ENCODE assay signal across 1 cellular context in the genomic region with DNA sequence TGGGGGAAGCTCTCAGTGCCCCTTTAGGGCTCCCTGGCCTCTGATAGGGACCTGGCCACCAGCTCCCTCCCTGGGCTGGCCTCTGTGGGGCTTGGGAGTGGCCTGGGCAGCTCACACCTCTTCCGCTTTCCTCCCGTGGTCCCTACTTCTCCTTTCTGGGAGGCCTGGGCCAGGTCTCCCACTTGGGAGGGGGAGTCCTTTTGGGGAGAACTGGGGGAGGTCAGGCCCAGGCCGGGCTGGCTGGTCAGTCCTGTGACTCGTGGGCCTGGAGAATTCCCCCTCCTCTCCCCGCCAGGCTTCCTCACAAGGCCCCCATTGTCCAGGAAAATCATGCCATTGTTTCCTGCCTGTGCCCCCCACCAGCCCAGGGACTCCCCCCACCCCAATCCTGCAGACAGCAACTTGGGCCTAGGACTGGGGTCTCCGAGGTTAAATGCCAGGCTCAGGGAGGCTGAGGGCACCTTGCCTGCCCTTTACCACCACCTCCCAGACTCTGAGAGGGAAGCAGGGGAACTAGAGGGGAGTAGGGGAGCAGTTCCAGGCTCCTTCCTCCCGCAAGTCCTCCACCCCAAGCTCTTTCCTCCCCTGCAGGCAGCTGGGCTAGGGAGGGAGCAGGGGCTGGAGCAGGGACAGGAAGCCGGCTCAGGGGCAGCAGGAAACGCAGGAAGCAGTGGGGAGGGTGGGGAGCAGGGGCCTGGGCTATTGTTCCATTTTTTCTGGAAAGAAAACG.
TF ChIP-seq lines count a peak whose summit lies in the region.

No MANE protein-coding gene starts in this region.

TF ChIP-seq in IMR-90, 13 proteins besides CTCF, POLR2A, EP300 and RAD21:
- TF ChIP-seq, protein P1, sequence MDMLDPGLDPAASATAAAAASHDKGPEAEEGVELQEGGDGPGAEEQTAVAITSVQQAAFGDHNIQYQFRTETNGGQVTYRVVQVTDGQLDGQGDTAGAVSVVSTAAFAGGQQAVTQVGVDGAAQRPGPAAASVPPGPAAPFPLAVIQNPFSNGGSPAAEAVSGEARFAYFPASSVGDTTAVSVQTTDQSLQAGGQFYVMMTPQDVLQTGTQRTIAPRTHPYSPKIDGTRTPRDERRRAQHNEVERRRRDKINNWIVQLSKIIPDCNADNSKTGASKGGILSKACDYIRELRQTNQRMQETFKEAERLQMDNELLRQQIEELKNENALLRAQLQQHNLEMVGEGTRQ (IDR thresholded peaks at IDR 0.05; ENCODE audit: low read depth, low read length), result no peak
- TF ChIP-seq RCOR1 (IDR thresholded peaks at IDR 0.05; ENCODE audit: insufficient replicate concordance, low read length), result no peak
- TF ChIP-seq NFE2L2 (IDR thresholded peaks at IDR 0.05; ENCODE audit: low read depth, low read length), result no peak
- TF ChIP-seq BHLHE40 (IDR thresholded peaks at IDR 0.05; ENCODE audit: low read depth, low read length), result no peak
- TF ChIP-seq FOS (IDR thresholded peaks at IDR 0.05; ENCODE audit: low read depth, low read length), result no peak
- TF ChIP-seq, protein P2, sequence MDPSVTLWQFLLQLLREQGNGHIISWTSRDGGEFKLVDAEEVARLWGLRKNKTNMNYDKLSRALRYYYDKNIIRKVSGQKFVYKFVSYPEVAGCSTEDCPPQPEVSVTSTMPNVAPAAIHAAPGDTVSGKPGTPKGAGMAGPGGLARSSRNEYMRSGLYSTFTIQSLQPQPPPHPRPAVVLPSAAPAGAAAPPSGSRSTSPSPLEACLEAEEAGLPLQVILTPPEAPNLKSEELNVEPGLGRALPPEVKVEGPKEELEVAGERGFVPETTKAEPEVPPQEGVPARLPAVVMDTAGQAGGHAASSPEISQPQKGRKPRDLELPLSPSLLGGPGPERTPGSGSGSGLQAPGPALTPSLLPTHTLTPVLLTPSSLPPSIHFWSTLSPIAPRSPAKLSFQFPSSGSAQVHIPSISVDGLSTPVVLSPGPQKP (IDR thresholded peaks at IDR 0.05; ENCODE audit: borderline replicate concordance, low read depth, low read length), result no peak
- no peak for TF ChIP-seq MAFK (IDR thresholded peaks at IDR 0.05; ENCODE audit: low read depth, low read length)
- no peak for TF ChIP-seq CHD1 (IDR thresholded peaks at IDR 0.05; ENCODE audit: low read depth, low read length)
